8 cellular contexts compared by ENCODE assay signal in genomic region chr5:169650701-169651331, GRCh38. TPM values are rescaled to one million over a fixed set of nuclear protein-coding genes. Genes with fewer than 3 reads are reported as not detected.
DNase-seq lines count a peak whose midpoint lies in the region; ATAC-seq, FAIRE-seq and TF ChIP-seq lines count a peak whose summit lies in the region.

No MANE protein-coding gene starts in this region.

- TF ChIP-seq CTCF in GM06990 (IDR thresholded peaks at IDR 0.05; ENCODE audit: insufficient read depth, low read length, poor library complexity, severe bottlenecking) (no peak), cardiac fibroblast (IDR thresholded peaks at IDR 0.05; ENCODE audit: low read depth, low read length) (no peak)

- ATAC-seq in GM21447 (IDR thresholded peaks at IDR 0.05; ENCODE audit: unreplicated experiment), result peak; percentile 56

- no peak for FAIRE-seq in HTR-8/SVneo (lab: Jason Lieb, UNC)

- H3K27me3 ChIP-seq in GM06990 (replicated peaks; ENCODE audit: control insufficient read depth, insufficient read depth, low read length), result no peaks in the 10 kb centered on the region

- DNase-seq in GM06990 (ENCODE audit: extremely low read depth, insufficient read length) (peak; percentile 59), HTR-8/SVneo (ENCODE audit: insufficient read length, low spot score) (peak; percentile 29), cardiac fibroblast (ENCODE audit: low read depth in 2 of 2) (peak; percentile 72 to 82), putamen (ENCODE audit: low spot score) (no peak), NCI-H187 treated with DMSO at 0.1 percent for 48 hours (lab: John Stamatoyannopoulos, UW) (no peak), KG1 (lab: John Stamatoyannopoulos, UW) (no peak), mucosa of gallbladder (ENCODE audit: low spot score) (no peak)

- H3K4me3 ChIP-seq in GM06990 (replicated peaks; ENCODE audit: low read depth, low read length), result peak overlapping the region; percentile 42
- H3K4me3 ChIP-seq in cardiac fibroblast (replicated peaks in 1 of 2; ENCODE audit: low read depth in 2 of 2, low read length in 2 of 2), result no peak overlapping the region

- peaks cover 6% of the 10 kb centered on the region for H3K36me3 ChIP-seq in GM06990 (ENCODE audit: control insufficient read depth, insufficient read depth, low read length)

RNA-seq across cellular contexts. Expression of gene DOCK2, which starts 13.7 kb away (rescaled TPM):
- total RNA-seq in mucosa of gallbladder, result 21.6 TPM

Comparison
In these comparisons a context has a peak if more than half of its experiments do, and no peak if none do; other contexts are left out.
1. DNase-seq: peak in GM06990 (single experiment), HTR-8/SVneo (single experiment) and cardiac fibroblast (2 of 2); none in putamen (single experiment), NCI-H187 treated with DMSO at 0.1 percent for 48 hours (single experiment), KG1 (single experiment) and mucosa of gallbladder (single experiment).